ENCODE assay signal across 12 cellular contexts in genomic region chr5:1485320-1486118, GRCh38. TPM values are rescaled to one million over a fixed set of nuclear protein-coding genes. Genes with fewer than 3 reads are reported as not detected.
DNase-seq lines count a peak whose midpoint lies in the region; ATAC-seq lines count a peak whose summit lies in the region.
"Had no signal": no experiment of that assay in that cellular context is flagged by ENCODE, and none has a peak within 500 bp of the region (broad histone marks: within the 10 kb centered on the region; RNA-seq: fewer than 3 reads in every experiment).

No MANE protein-coding gene starts in this region.

- H2BK5ac ChIP-seq in neuronal stem cell (ENCODE audit: low read length) = no peak overlapping the region

- H3K14ac ChIP-seq in neuronal stem cell (ENCODE audit: low read length) = peak overlapping the region; percentile 25

- H3K4me1 ChIP-seq in neuronal stem cell (ENCODE audit: control insufficient read depth in 2 of 2, insufficient read depth in 1 of 2, low read depth in 1 of 2, low read length in 2 of 2) = no peaks in the 10 kb centered on the region
- H3K4me1 ChIP-seq in CD8-positive, alpha-beta memory T cell (ENCODE audit: insufficient read depth, low read length) = no peaks in the 10 kb centered on the region

- H4K8ac ChIP-seq in neuronal stem cell (ENCODE audit: low read depth, low read length) = no peak overlapping the region

- no peaks in the 10 kb centered on the region for H3K9me3 Mint-ChIP-seq in CD8-positive, alpha-beta memory T cell
- H3K9me3 Mint-ChIP-seq: activated CD4-positive, alpha-beta T cell treated with anti-CD3 and anti-CD28 coated beads, Interleukin-2, amount 10 ng/mL, durations not matched to agents 24 days and 14 days had no signal

- no CpG with 5 or more reads among the region's 18 CpGs for WGBS in neuronal stem cell (ENCODE audit: extremely low coverage in 2 of 2, insufficient read length in 2 of 2, insufficient replicate concordance in 1 of 2), 2 donors

- no peak overlapping the region for H3K4me2 ChIP-seq in neuronal stem cell (ENCODE audit: insufficient read depth, low read length, poor library complexity, severe bottlenecking)

- H2AFZ ChIP-seq in neuronal stem cell (ENCODE audit: low read length) = no peak overlapping the region

- no peak for DNase-seq in neuronal stem cell (ENCODE audit: low spot score)
- DNase-seq in CD8-positive, alpha-beta memory T cell = no peak
- no peak for DNase-seq in activated T-cell treated with anti-CD3 and anti-CD28 coated beads for 4 hours
- no peak for DNase-seq in HT-29 (ENCODE audit: low spot score)
- DNase-seq: activated CD4-positive, alpha-beta T cell treated with anti-CD3 and anti-CD28 coated beads, Interleukin-2, amount 10 ng/mL, durations not matched to agents 24 days and 14 days; amniotic stem cell; hippocampal formation had no signal

- H3K9ac ChIP-seq in neuronal stem cell (ENCODE audit: low read depth, low read length, poor library complexity) = no peak overlapping the region

- H2BK12ac ChIP-seq in neuronal stem cell (ENCODE audit: low read length) = no peak overlapping the region

- H3K18ac ChIP-seq in neuronal stem cell (ENCODE audit: low read length) = no peak overlapping the region

- H3K36me3 ChIP-seq in neuronal stem cell (replicated peaks in 1 of 2; ENCODE audit: control insufficient read depth in 2 of 2, insufficient read depth in 2 of 2, low read length in 2 of 2) = peaks cover 36 to 65% of the 10 kb centered on the region in 2 donors
- peaks cover 13% of the 10 kb centered on the region for H3K36me3 ChIP-seq in CD8-positive, alpha-beta memory T cell (ENCODE audit: insufficient read depth, low read length)

- no peaks in the 10 kb centered on the region for H3K27me3 Mint-ChIP-seq in CD8-positive, alpha-beta memory T cell
- H3K27me3 Mint-ChIP-seq: activated CD4-positive, alpha-beta T cell treated with anti-CD3 and anti-CD28 coated beads, Interleukin-2, amount 10 ng/mL, durations not matched to agents 24 days and 14 days had no signal

- no peaks in the 10 kb centered on the region for H3K27me3 ChIP-seq in neuronal stem cell (ENCODE audit: control insufficient read depth in 3 of 3, insufficient read depth in 3 of 3, low read depth in 1 of 3, low read length in 3 of 3)
- H3K27me3 ChIP-seq in CD8-positive, alpha-beta memory T cell (ENCODE audit: insufficient read depth, low read length, poor library complexity, severe bottlenecking) = no peaks in the 10 kb centered on the region
- H3K27me3 ChIP-seq: SJSA1 had no signal

- no peak overlapping the region for H2BK15ac ChIP-seq in neuronal stem cell (ENCODE audit: low read length)

- no peak overlapping the region for H2BK120ac ChIP-seq in neuronal stem cell (ENCODE audit: low read depth, low read length)

- CTCF ChIA-PET in CD8-positive, alpha-beta memory T cell (lab: Charles Lee) = no interaction called here

- peak overlapping the region in 1 of 8 donors; percentile 72 for H3K27ac Mint-ChIP-seq in CD8-positive, alpha-beta memory T cell
- H3K27ac Mint-ChIP-seq: activated CD4-positive, alpha-beta T cell treated with anti-CD3 and anti-CD28 coated beads, Interleukin-2, amount 10 ng/mL, durations not matched to agents 24 days and 14 days had no signal

- peaks cover 27 to 45% (median 32%) of the 10 kb centered on the region in 3 donors for H3K4me1 Mint-ChIP-seq in CD8-positive, alpha-beta memory T cell

- POLR2A ChIA-PET in CD8-positive, alpha-beta memory T cell (lab: Charles Lee) = interaction anchor here (0.6 kb wide), 1 partner anchor 18 kb away, joined by 6 read pairs; no protein-coding TSS in a partner anchor

- no peak overlapping the region for H3K4me3 Mint-ChIP-seq in CD8-positive, alpha-beta memory T cell
- H3K4me3 Mint-ChIP-seq: activated CD4-positive, alpha-beta T cell treated with anti-CD3 and anti-CD28 coated beads, Interleukin-2, amount 10 ng/mL, durations not matched to agents 24 days and 14 days had no signal

- no peak overlapping the region for H3K27ac ChIP-seq in neuronal stem cell (replicated peaks; ENCODE audit: low read length)
- no peak overlapping the region for H3K27ac ChIP-seq in CD8-positive, alpha-beta memory T cell (ENCODE audit: low read depth, low read length)
- H3K27ac ChIP-seq: SJSA1 had no signal

- peak overlapping the region; percentile 11 for H3K23ac ChIP-seq in neuronal stem cell (ENCODE audit: low read depth, low read length, poor library complexity)

- no peaks in the 10 kb centered on the region for H3K9me3 ChIP-seq in neuronal stem cell (replicated peaks in 1 of 2; ENCODE audit: control insufficient read depth in 2 of 2, insufficient read depth in 1 of 2, low read depth in 1 of 2, low read length in 2 of 2)
- H3K9me3 ChIP-seq in CD8-positive, alpha-beta memory T cell (ENCODE audit: low read length) = no peaks in the 10 kb centered on the region
- H3K9me3 ChIP-seq: SJSA1 had no signal

- ATAC-seq in GM18873 (IDR thresholded peaks at IDR 0.05; ENCODE audit: low FRiP score, unreplicated experiment) (peak; percentile 26), GM21717 (IDR thresholded peaks at IDR 0.05; ENCODE audit: unreplicated experiment) (peak; percentile 16), HG03354 (IDR thresholded peaks at IDR 0.05; ENCODE audit: poor library complexity, severe bottlenecking, unreplicated experiment) (peak; percentile 48)
- ATAC-seq: K562 had no signal

- no peak overlapping the region for H3K4me3 ChIP-seq in neuronal stem cell (ENCODE audit: low read length in 2 of 2)
- H3K4me3 ChIP-seq in CD8-positive, alpha-beta memory T cell (ENCODE audit: low read length) = no peak overlapping the region
- H3K4me3 ChIP-seq: K562, SJSA1 had no signal

- peaks cover 3 to 78% (median 4%) of the 10 kb centered on the region in 3 donors for H3K36me3 Mint-ChIP-seq in CD8-positive, alpha-beta memory T cell

- no peaks in the 10 kb centered on the region for H3K79me1 ChIP-seq in neuronal stem cell (ENCODE audit: low read depth, low read length)

- no peak overlapping the region for H2AK5ac ChIP-seq in neuronal stem cell (ENCODE audit: low read depth, low read length)

- H4K91ac ChIP-seq in neuronal stem cell (ENCODE audit: low read depth, low read length, poor library complexity) = no peak overlapping the region

- H3K4ac ChIP-seq in neuronal stem cell (ENCODE audit: low read length) = no peak overlapping the region

RNA-seq across cellular contexts. Expression of gene LPCAT1, which starts 38.2 kb away (rescaled TPM):
- 92.2 TPM for polyA plus RNA-seq in neuronal stem cell (2013, experiment 1 of 2)
- 93.4 TPM for polyA plus RNA-seq in neuronal stem cell (2013, experiment 2 of 2)
- total RNA-seq in CD8-positive, alpha-beta memory T cell = 100 to 1,000 TPM in 1 of 2 experiments, 10 to 100 TPM in 1; 92.5 to 101 TPM
- polyA plus RNA-seq in CD8-positive, alpha-beta memory T cell = 95.9 TPM
- total RNA-seq in HT-29 (2014; rRNA removed; shearing (Covaris generic)) = 48.9 and 49.1 TPM in 2 replicates

RNA-seq across cellular contexts. Expression of gene SLC6A3, which starts 40.3 kb away (rescaled TPM):
- polyA plus RNA-seq in neuronal stem cell (2013, experiment 1 of 2) = 0.26 TPM
- polyA plus RNA-seq in neuronal stem cell (2013, experiment 2 of 2) = 0.15 TPM
- total RNA-seq in CD8-positive, alpha-beta memory T cell = not detected
- polyA plus RNA-seq in CD8-positive, alpha-beta memory T cell = not detected
- total RNA-seq in HT-29 (2014; rRNA removed; shearing (Covaris generic)) = not detected in 2 replicates
- total RNA-seq: activated CD4-positive, alpha-beta T cell treated with anti-CD3 and anti-CD28 coated beads, Interleukin-2, amount 10 ng/mL, durations not matched to agents 24 days and 14 days; K562; SJSA1 had no signal
- polyA plus RNA-seq: K562 had no signal
